8 cellular contexts compared by ENCODE assay signal in the genomic region with DNA sequence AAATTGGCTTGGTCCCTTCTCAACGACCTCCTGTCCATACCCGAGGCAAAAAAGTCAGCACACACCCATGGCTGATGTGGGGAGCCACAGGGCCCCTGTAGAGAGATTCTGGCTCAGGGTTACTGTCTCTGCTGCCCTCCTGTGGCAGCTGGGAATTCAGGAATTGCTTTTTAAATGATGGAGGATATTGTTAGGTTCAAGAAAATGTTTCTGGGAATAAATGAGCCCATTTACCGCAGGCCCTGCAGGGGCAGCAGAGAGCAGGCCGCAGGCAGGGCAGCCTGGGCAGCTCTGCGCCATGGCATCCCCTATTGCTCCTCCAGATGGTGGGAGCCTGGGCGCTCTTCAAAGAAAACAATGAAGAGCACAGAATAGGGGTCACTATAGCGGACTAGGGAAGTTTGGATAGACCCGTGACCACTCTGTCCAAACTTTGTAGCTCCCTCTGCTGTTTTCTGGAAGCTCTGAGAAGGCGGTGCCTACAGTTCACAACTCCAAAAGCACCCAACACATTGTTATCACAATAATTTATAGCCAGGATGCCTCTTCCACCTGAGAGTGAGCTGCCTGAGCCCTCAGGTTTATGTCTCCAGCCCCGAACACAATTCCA.
DNase-seq lines count a peak whose midpoint lies in the region; ATAC-seq, FAIRE-seq and TF ChIP-seq lines count a peak whose summit lies in the region.

No MANE protein-coding gene starts in this region.

- CTCF ChIA-PET in endothelial cell of umbilical vein (lab: Charles Lee): interaction anchor here (0.7 to 1.5 kb wide), 3 partner anchors 10 to 460 kb away, joined by 3 to 6 read pairs (median 3); no protein-coding TSS in a partner anchor

- POLR2A ChIA-PET in endothelial cell of umbilical vein (lab: Charles Lee): no interaction called here

- no peaks in the 10 kb centered on the region for H4K20me1 ChIP-seq in endothelial cell of umbilical vein (replicated peaks; ENCODE audit: control insufficient read depth, extremely low read depth, insufficient read depth, low read length)
- no peaks in the 10 kb centered on the region for H4K20me1 ChIP-seq in smooth muscle cell (ENCODE audit: low read depth)

- H3K36me3 ChIP-seq in NT2/D1 (ENCODE audit: insufficient read depth, insufficient read length, low read length): no peaks in the 10 kb centered on the region
- no peaks in the 10 kb centered on the region for H3K36me3 ChIP-seq in endothelial cell of umbilical vein (ENCODE audit: control insufficient read depth in 2 of 2, extremely low read depth in 1 of 2, insufficient read depth in 2 of 2, low read length in 2 of 2)
- no peaks in the 10 kb centered on the region for H3K36me3 ChIP-seq in smooth muscle cell (ENCODE audit: low read depth)

- H3K4me2 ChIP-seq in endothelial cell of umbilical vein (ENCODE audit: insufficient read depth, low read length): no peak overlapping the region
- H3K4me2 ChIP-seq in smooth muscle cell: no peak overlapping the region

- no peaks in the 10 kb centered on the region for H3K79me2 ChIP-seq in endothelial cell of umbilical vein (ENCODE audit: control insufficient read depth, insufficient read depth, low read length)
- no peaks in the 10 kb centered on the region for H3K79me2 ChIP-seq in smooth muscle cell (ENCODE audit: low read depth)

- no peak overlapping the region for H3K4me3 ChIP-seq in AG10803 (ENCODE audit: low read length)
- H3K4me3 ChIP-seq in GM12875 (ENCODE audit: low read depth, low read length): no peak overlapping the region
- H3K4me3 ChIP-seq in NT2/D1 (ENCODE audit: insufficient read length, low read depth): no peak overlapping the region
- H3K4me3 ChIP-seq in endothelial cell of umbilical vein (replicated peaks in 1 of 3; ENCODE audit: insufficient read depth in 1 of 3, low read depth in 1 of 3, low read length in 3 of 3): no peak overlapping the region
- H3K4me3 ChIP-seq in smooth muscle cell: no peak overlapping the region

- TF ChIP-seq CTCF in AG10803 (conservative IDR thresholded peaks at IDR 0.05; ENCODE audit: low read length): peak; percentile 55
- TF ChIP-seq CTCF in GM12875 (IDR thresholded peaks at IDR 0.05; ENCODE audit: borderline replicate concordance, insufficient read depth, low read depth, low read length): peak; percentile 44; the same call in 1 of the 2 replicates
- TF ChIP-seq CTCF in endothelial cell of umbilical vein (IDR thresholded peaks at IDR 0.05; ENCODE audit: extremely low read depth in 1 of 2, insufficient read depth in 1 of 2, low read depth in 1 of 2, low read length in 2 of 2): peak; percentile 59 to 74
- peak; percentile 48 for TF ChIP-seq CTCF in smooth muscle cell (IDR thresholded peaks at IDR 0.05; ENCODE audit: borderline replicate concordance, insufficient read depth, poor library complexity, severe bottlenecking)

- no peaks in the 10 kb centered on the region for H3F3A ChIP-seq in smooth muscle cell (ENCODE audit: low read depth)

- H3K9me3 ChIP-seq in NT2/D1 (ENCODE audit: insufficient read depth, low read length): peaks cover 10% of the 10 kb centered on the region; the same call in 1 of the 2 replicates
- H3K9me3 ChIP-seq in endothelial cell of umbilical vein (replicated peaks; ENCODE audit: control insufficient read depth, insufficient read depth, low read length): no peaks in the 10 kb centered on the region
- H3K9me3 ChIP-seq in smooth muscle cell (replicated peaks; ENCODE audit: low read depth): no peaks in the 10 kb centered on the region

- intact Hi-C loops in endothelial cell of umbilical vein (cut with micrococcal nuclease): loop anchor here (1.0 to 5.0 kb wide), 2 partner anchors 349 to 408 kb away; no protein-coding TSS in a partner anchor

- dilution Hi-C loops in endothelial cell of umbilical vein (cut with MboI; ENCODE audit: extremely low pct_ligation_motif_present, low sequenced_read_pairs): no loop called here

- H2AFZ ChIP-seq in endothelial cell of umbilical vein (ENCODE audit: low read depth, low read length) (no peak overlapping the region), smooth muscle cell (ENCODE audit: low read depth) (no peak overlapping the region)

- H3K9ac ChIP-seq in NT2/D1 (ENCODE audit: insufficient read length, low read depth) (no peak overlapping the region), endothelial cell of umbilical vein (replicated peaks; ENCODE audit: extremely low read depth, insufficient read depth, low read length) (no peak overlapping the region), smooth muscle cell (ENCODE audit: low read depth) (no peak overlapping the region)

- no peak for ATAC-seq in GM18868 (IDR thresholded peaks at IDR 0.05; ENCODE audit: unreplicated experiment)

- H3K27ac ChIP-seq in endothelial cell of umbilical vein (ENCODE audit: insufficient read depth, low read depth, low read length): no peak overlapping the region
- no peak overlapping the region for H3K27ac ChIP-seq in smooth muscle cell (ENCODE audit: low read depth)

- DNase-seq in AG10803 (ENCODE audit: low read depth) (peak; percentile 29), NT2/D1 (ENCODE audit: low read depth, low spot score) (peak; percentile 42), endothelial cell of umbilical vein (ENCODE audit: low read depth, low spot score) (peak; percentile 28), smooth muscle cell (lab: John Stamatoyannopoulos, UW; ENCODE audit: unreplicated experiment) (no peak), mucosa of gallbladder (ENCODE audit: low spot score) (no peak)
- DNase-seq in central memory CD4-positive, alpha-beta T cell: no peak

- no TSS peak for BruUV-seq in endothelial cell of umbilical vein (replicated peaks; lab: Mats Ljungman, UMichigan)

- TF ChIP-seq POLR2A in endothelial cell of umbilical vein (IDR thresholded peaks at IDR 0.05; ENCODE audit: low read depth, low read length): no peak

- no peaks in the 10 kb centered on the region for H3K9me1 ChIP-seq in endothelial cell of umbilical vein (replicated peaks; ENCODE audit: control insufficient read depth, extremely low read depth, insufficient read depth, low read length)

- no peak for FAIRE-seq in endothelial cell of umbilical vein (lab: Jason Lieb, UNC)

- no peaks in the 10 kb centered on the region for H3K27me3 ChIP-seq in NT2/D1 (ENCODE audit: insufficient read depth, insufficient read length)
- no peaks in the 10 kb centered on the region for H3K27me3 ChIP-seq in endothelial cell of umbilical vein (ENCODE audit: control insufficient read depth in 2 of 2, insufficient read depth in 2 of 2, low read length in 2 of 2)
- no peaks in the 10 kb centered on the region for H3K27me3 ChIP-seq in smooth muscle cell (ENCODE audit: low read depth)

- 82% methylated on average over 10 of the region's 10 CpGs for WGBS in smooth muscle cell (ENCODE audit: low lambda C conversion rate)

- no peaks in the 10 kb centered on the region for H3K4me1 ChIP-seq in NT2/D1 (ENCODE audit: insufficient read depth, insufficient read length)
- no peaks in the 10 kb centered on the region for H3K4me1 ChIP-seq in endothelial cell of umbilical vein (ENCODE audit: control insufficient read depth, extremely low read depth, insufficient read depth, low read length)
- no peaks in the 10 kb centered on the region for H3K4me1 ChIP-seq in smooth muscle cell (ENCODE audit: low read depth)

TF ChIP-seq in endothelial cell of umbilical vein, 7 proteins besides CTCF, POLR2A, EP300 and RAD21:
- TF ChIP-seq EZH2 (IDR thresholded peaks at IDR 0.05; ENCODE audit: borderline replicate concordance, low read depth, low read length, severe bottlenecking) (no peak), FOS (IDR thresholded peaks at IDR 0.05; ENCODE audit: borderline replicate concordance, insufficient read depth, low read length) (no peak), JUN (IDR thresholded peaks at IDR 0.05; ENCODE audit: borderline replicate concordance, insufficient read depth, insufficient read length, low read depth) (no peak), GATA2 (IDR thresholded peaks at IDR 0.05; ENCODE audit: insufficient read depth, insufficient read length, low read depth, low read length) (no peak), MAX (IDR thresholded peaks at IDR 0.05; ENCODE audit: insufficient read depth, insufficient read length) (no peak), MYC (IDR thresholded peaks at IDR 0.05; ENCODE audit: low read depth, low read length) (no peak), POLR2AphosphoS5 (IDR thresholded peaks at IDR 0.05; ENCODE audit: insufficient read depth, low read depth, low read length) (no peak)

Comparison
In these comparisons a context has a peak if more than half of its experiments do, and no peak if none do; other contexts are left out.
1. DNase-seq: peak in AG10803 (single experiment), NT2/D1 (single experiment) and endothelial cell of umbilical vein (single experiment); none in smooth muscle cell (single experiment), mucosa of gallbladder (single experiment) and central memory CD4-positive, alpha-beta T cell (single experiment).
2. Peak in every context shown above with its lines, with median percentiles within 50 percentile points of each other: CTCF ChIP-seq.